ENCODE assay signal across 8 cellular contexts in the genomic region with DNA sequence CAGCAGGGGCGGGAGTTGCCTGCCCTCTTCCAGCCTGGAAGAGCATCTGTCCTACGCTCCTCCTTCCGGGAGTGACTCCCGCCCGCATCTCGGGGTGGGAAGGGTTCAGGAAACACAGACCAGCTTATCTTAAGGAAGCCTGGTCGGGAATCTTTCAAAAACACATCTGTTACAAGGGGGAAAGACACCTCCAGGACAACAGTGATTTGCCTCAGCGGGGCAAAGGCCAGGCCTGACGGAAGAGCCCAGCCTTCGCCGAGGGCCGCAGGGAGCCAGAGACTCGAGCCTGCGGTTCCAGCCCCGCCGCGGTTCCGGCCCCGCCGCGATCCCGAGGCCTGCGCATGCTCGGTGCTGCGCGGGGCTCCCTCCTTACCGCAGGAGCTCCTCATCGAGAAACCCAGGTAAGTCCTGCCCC. TPM values are rescaled to one million over a fixed set of nuclear protein-coding genes. Genes with fewer than 3 reads are reported as not detected.
DNase-seq lines count a peak whose midpoint lies in the region; ATAC-seq lines count a peak whose summit lies in the region.

No MANE protein-coding gene starts in this region.

- H3K9me2 ChIP-seq in GM23248 (ENCODE audit: insufficient read depth) = no peaks in the 10 kb centered on the region

- H3K4me2 ChIP-seq in GM23248 (ENCODE audit: unreplicated experiment) = peak overlapping the region; percentile 53

- no peaks in the 10 kb centered on the region for H3K9me3 Mint-ChIP-seq in activated T-helper 17 cell treated with anti-CD3 and anti-CD28 coated beads, Interleukin-2, amount 50 U/mL, for 72 hours

- H3K36me3 ChIP-seq in GM23248 (ENCODE audit: low read depth) = no peaks in the 10 kb centered on the region

- no peaks in the 10 kb centered on the region for H3K36me3 Mint-ChIP-seq in activated T-helper 17 cell treated with anti-CD3 and anti-CD28 coated beads, Interleukin-2, amount 50 U/mL, for 72 hours (ENCODE audit: low read depth)

- H3K4me1 Mint-ChIP-seq in activated T-helper 17 cell treated with anti-CD3 and anti-CD28 coated beads, Interleukin-2, amount 50 U/mL, for 72 hours = no peaks in the 10 kb centered on the region

- peak; percentile 40 for ATAC-seq in activated T-helper 17 cell treated with anti-CD3 and anti-CD28 coated beads, Interleukin-2, amount 50 U/mL, for 72 hours (replicated peaks)
- no peak for ATAC-seq in HG03354 (IDR thresholded peaks at IDR 0.05; ENCODE audit: poor library complexity, severe bottlenecking, unreplicated experiment)
- no peak for ATAC-seq in GM21528 (IDR thresholded peaks at IDR 0.05; ENCODE audit: low FRiP score, unreplicated experiment)

- DNase-seq in GM23248 (peak; percentile 33), germinal center (ENCODE audit: low spot score) (peak; percentile 77), NCI-H345 treated with DMSO at 0.1 percent for 48 hours (lab: John Stamatoyannopoulos, UW; ENCODE audit: unreplicated experiment) (no peak), NCI-H2107 (lab: John Stamatoyannopoulos, UW) (no peak)
- DNase-seq in stimulated activated CD4-positive, alpha-beta T cell treated with anti-CD3 and anti-CD28 coated beads, Interleukin-1b, Interleukin-23, amount 100 ng/mL, for 48 hours = peak; percentile 18

- no peaks in the 10 kb centered on the region for H4K20me1 ChIP-seq in GM23248 (ENCODE audit: insufficient read depth)

- H3K27ac ChIP-seq in GM23248 = no peak overlapping the region

- peak overlapping the region; percentile 35 for H3K27ac Mint-ChIP-seq in activated T-helper 17 cell treated with anti-CD3 and anti-CD28 coated beads, Interleukin-2, amount 50 U/mL, for 72 hours

- peak overlapping the region; percentile 88 for H2AFZ ChIP-seq in GM23248

- H3K79me2 ChIP-seq in GM23248 (ENCODE audit: insufficient read depth) = no peaks in the 10 kb centered on the region

- H3K9me3 ChIP-seq in GM23248 (ENCODE audit: low read depth) = no peaks in the 10 kb centered on the region

- H3K4me1 ChIP-seq in GM23248 (ENCODE audit: insufficient read depth) = no peaks in the 10 kb centered on the region

- H3K4me3 ChIP-seq in GM23248 = peak overlapping the region; percentile 66

- 23 to 41% methylated on average over 24 to 28 of the region's 28 CpGs for WGBS in GM23248 (ENCODE audit: low coverage in 1 of 2, low lambda C conversion rate in 2 of 2, missing lambda C conversion rate in 2 of 2), 2 experiments

- peak overlapping the region; percentile 71 for H3K4me3 Mint-ChIP-seq in activated T-helper 17 cell treated with anti-CD3 and anti-CD28 coated beads, Interleukin-2, amount 50 U/mL, for 72 hours

- H3K9ac ChIP-seq in GM23248 = peak overlapping the region; percentile 64

- no peaks in the 10 kb centered on the region for H3K27me3 ChIP-seq in GM23248 (replicated peaks; ENCODE audit: insufficient read depth)

- H3K27me3 Mint-ChIP-seq in activated T-helper 17 cell treated with anti-CD3 and anti-CD28 coated beads, Interleukin-2, amount 50 U/mL, for 72 hours = no peaks in the 10 kb centered on the region

- no peaks in the 10 kb centered on the region for H3F3A ChIP-seq in GM23248 (ENCODE audit: insufficient read depth)

- in situ Hi-C loops in GM23248 (cut with MboI) = no loop called here

RNA-seq across cellular contexts. Expression of gene TGIF1, which starts 38.1 kb away (rescaled TPM):
- 66.9 and 122 TPM in 2 replicates for total RNA-seq in GM23248 (2014; rRNA removed; shearing (Covaris generic))
- polyA plus RNA-seq in GM23248 (2016; fragmentation: Nextera tagmentation; extraction: Ambion mirVana) = 88.0 and 99.4 TPM in 2 replicates
- 10 to 100 TPM; 18.6 to 86.1 TPM for total RNA-seq in activated T-helper 17 cell treated with anti-CD3 and anti-CD28 coated beads, Interleukin-2, amount 50 U/mL, for 72 hours

Comparison
In these comparisons a context has a peak if more than half of its experiments do, and no peak if none do; other contexts are left out.
1. DNase-seq: peak in GM23248 (single experiment), germinal center (single experiment) and stimulated activated CD4-positive, alpha-beta T cell treated with anti-CD3 and anti-CD28 coated beads, Interleukin-1b, Interleukin-23, amount 100 ng/mL, for 48 hours (single experiment); none in NCI-H345 treated with DMSO at 0.1 percent for 48 hours (single experiment) and NCI-H2107 (single experiment).